In the genomic region with DNA sequence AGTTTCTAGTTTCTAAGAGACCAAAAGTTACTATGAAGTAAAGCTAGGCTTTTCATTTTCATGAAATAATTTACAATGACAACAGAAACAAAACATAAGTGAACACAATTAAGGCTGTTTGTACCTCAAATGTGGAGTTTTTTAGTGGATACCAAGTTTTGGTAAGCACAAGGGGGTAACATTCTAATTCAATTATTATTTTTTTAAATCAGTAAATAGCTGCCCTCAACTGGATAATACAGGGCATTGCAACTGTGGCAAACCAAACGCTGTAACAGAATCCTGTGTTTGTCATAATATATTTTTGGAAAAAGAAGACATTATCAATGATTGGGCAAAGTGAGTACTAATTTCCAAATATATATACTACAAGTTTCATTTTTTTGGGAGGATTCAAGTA, we compare ENCODE assay signal across 8 cellular contexts.
DNase-seq lines count a peak whose midpoint lies in the region; ATAC-seq and TF ChIP-seq lines count a peak whose summit lies in the region.

No MANE protein-coding gene starts in this region.

- TF ChIP-seq CTCF in DND-41 (IDR thresholded peaks at IDR 0.05; ENCODE audit: borderline replicate concordance, extremely low read depth, low read length, poor library complexity, severe bottlenecking) = peak; percentile 75
- peak; percentile 78 for TF ChIP-seq CTCF in LNCAP (IDR thresholded peaks at IDR 0.05)
- peak; percentile 60 for TF ChIP-seq CTCF in neural progenitor cell (IDR thresholded peaks at IDR 0.05)

- no peaks in the 10 kb centered on the region for H3K27me3 ChIP-seq in DND-41 (ENCODE audit: insufficient read depth, low read length, poor library complexity)
- no peaks in the 10 kb centered on the region for H3K27me3 ChIP-seq in neural progenitor cell

- H2AFZ ChIP-seq in DND-41 (ENCODE audit: low read depth, low read length) (no peak overlapping the region), neural progenitor cell (replicated peaks) (no peak overlapping the region)

- no peaks in the 10 kb centered on the region for H3K27me3 Mint-ChIP-seq in neural progenitor cell (ENCODE audit: insufficient read depth, low read depth)

- no peak overlapping the region for H3K4me3 Mint-ChIP-seq in neural progenitor cell

- ATAC-seq in DND-41 (ENCODE audit: insufficient read depth, low read depth) (peak; percentile 62), HG03342 (IDR thresholded peaks at IDR 0.05; ENCODE audit: unreplicated experiment) (no peak), GM21825 (IDR thresholded peaks at IDR 0.05; ENCODE audit: unreplicated experiment) (no peak), HG03159 (IDR thresholded peaks at IDR 0.05; ENCODE audit: unreplicated experiment) (no peak)

- no peaks in the 10 kb centered on the region for H3K4me1 Mint-ChIP-seq in neural progenitor cell

- H3K27ac ChIP-seq in DND-41 (ENCODE audit: low read length) (no peak overlapping the region), neural progenitor cell (no peak overlapping the region)

- H3K79me2 ChIP-seq in DND-41 (ENCODE audit: insufficient read depth, low read length) (peaks cover 8% of the 10 kb centered on the region), neural progenitor cell (ENCODE audit: low read depth) (no peaks in the 10 kb centered on the region)

- H3K4me3 ChIP-seq in DND-41 (ENCODE audit: low read depth in 1 of 2, low read length in 2 of 2) (no peak overlapping the region), neural progenitor cell (no peak overlapping the region)

- H3F3A ChIP-seq in neural progenitor cell (ENCODE audit: low read depth) = no peaks in the 10 kb centered on the region

- H3K9me3 ChIP-seq in DND-41 (ENCODE audit: insufficient read depth, low read length, severe bottlenecking) (no peaks in the 10 kb centered on the region), neural progenitor cell (ENCODE audit: low read depth) (no peaks in the 10 kb centered on the region)

- DNase-seq in DND-41 (peak; percentile 12), cerebellum (ENCODE audit: low spot score) (peak; percentile 14), neural progenitor cell (ENCODE audit: low spot score) (peak; percentile 3)
- DNase-seq in activated T-cell treated with anti-CD3 and anti-CD28 coated beads, Interleukin-2, amount 50 U/mL, for 48 hours = no peak

- no peaks in the 10 kb centered on the region for H3K36me3 Mint-ChIP-seq in neural progenitor cell

- H4K20me1 ChIP-seq in DND-41 (ENCODE audit: insufficient read depth, low read length) (no peaks in the 10 kb centered on the region), neural progenitor cell (ENCODE audit: low read depth) (no peaks in the 10 kb centered on the region)

- no peaks in the 10 kb centered on the region for H3K9me3 Mint-ChIP-seq in neural progenitor cell

- H3K9ac ChIP-seq in DND-41 (ENCODE audit: low read depth, low read length) = no peak overlapping the region
- no peak overlapping the region for H3K9ac ChIP-seq in neural progenitor cell

- H3K4me1 ChIP-seq in DND-41 (ENCODE audit: insufficient read depth, low read length) (peaks cover 16% of the 10 kb centered on the region; the same call in 1 of the 2 replicates), neural progenitor cell (no peaks in the 10 kb centered on the region)

- no peaks in the 10 kb centered on the region for H3K36me3 ChIP-seq in DND-41 (ENCODE audit: insufficient read depth, low read length)
- no peaks in the 10 kb centered on the region for H3K36me3 ChIP-seq in neural progenitor cell

- H3K4me2 ChIP-seq in DND-41 (ENCODE audit: insufficient read depth, low read length) (no peak overlapping the region), neural progenitor cell (no peak overlapping the region)

- no peak overlapping the region for H3K27ac Mint-ChIP-seq in neural progenitor cell

Comparison
In these comparisons a context has a peak if more than half of its experiments do, and no peak if none do; other contexts are left out.
1. DNase-seq: peak in DND-41 (single experiment), cerebellum (single experiment) and neural progenitor cell (single experiment); none in activated T-cell treated with anti-CD3 and anti-CD28 coated beads, Interleukin-2, amount 50 U/mL, for 48 hours (0 of 2).
2. Peak in every context shown above with its lines, with median percentiles within 50 percentile points of each other: CTCF ChIP-seq.